17 cellular contexts compared by ENCODE assay signal in the genomic region with DNA sequence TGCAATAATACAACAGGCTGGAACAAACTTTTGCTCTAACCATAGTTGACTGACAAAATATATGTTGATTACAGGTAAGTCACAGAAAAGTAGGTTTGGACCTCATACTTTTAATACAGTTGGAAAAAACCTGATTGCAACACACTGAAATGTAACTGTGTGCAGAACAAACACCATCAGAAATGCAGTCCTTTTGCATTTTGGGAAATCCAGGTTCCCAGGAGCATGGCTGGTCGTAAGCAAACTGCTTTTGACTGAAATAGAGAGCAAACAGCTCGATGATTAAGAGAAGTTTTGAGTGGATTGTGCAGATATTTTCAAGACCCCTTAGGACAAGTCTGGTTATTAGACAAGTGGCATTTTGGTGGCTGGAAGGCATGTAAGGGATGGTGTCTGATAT. TPM values are rescaled to one million over a fixed set of nuclear protein-coding genes. Genes with fewer than 3 reads are reported as not detected.
A peak's percentile ranks its signal among the peaks of the same experiment; 100 is the strongest.
DNase-seq lines count a peak whose midpoint lies in the region; ATAC-seq, FAIRE-seq and TF ChIP-seq lines count a peak whose summit lies in the region.
"Had no signal": no experiment of that assay in that cellular context is flagged by ENCODE, and none has a peak within 500 bp of the region (broad histone marks: within the 10 kb centered on the region; RNA-seq: fewer than 3 reads in every experiment).

No MANE protein-coding gene starts in this region.

- FAIRE-seq in K562 (lab: Jason Lieb, UNC): no peak
- FAIRE-seq: D721Med had no signal

- H3K23ac ChIP-seq in mesendoderm (ENCODE audit: low read length): no peak overlapping the region

- H3K4me2 ChIP-seq in K562 (ENCODE audit: insufficient read depth, low read length) (no peak overlapping the region), mesendoderm (ENCODE audit: low read length) (no peak overlapping the region), mammary epithelial cell (ENCODE audit: insufficient read depth, low read depth, low read length) (no peak overlapping the region)

- H3K4me3 ChIP-seq in HEK293 (ENCODE audit: low read depth, low read length) (no peak overlapping the region), K562 (no peak overlapping the region), mesendoderm (ENCODE audit: low read length) (no peak overlapping the region), mammary epithelial cell (replicated peaks in 1 of 3; ENCODE audit: insufficient read depth in 1 of 3, low read depth in 2 of 3, low read length in 3 of 3) (no peak overlapping the region)
- H3K4me3 ChIP-seq: GM23248, SJSA1 had no signal

- peaks cover 64% of the 10 kb centered on the region for H3K4me1 Mint-ChIP-seq in type B pancreatic cell (ENCODE audit: unreplicated experiment)

- H3K79me1 ChIP-seq in mesendoderm (ENCODE audit: low read length): peaks cover 8% of the 10 kb centered on the region

- H3K27me3 ChIP-seq in K562 (ENCODE audit: control insufficient read depth in 2 of 2, insufficient read depth in 2 of 2, low read length in 2 of 2) (no peaks in the 10 kb centered on the region), mesendoderm (ENCODE audit: insufficient read depth, low read length, poor library complexity) (no peaks in the 10 kb centered on the region), mammary epithelial cell (ENCODE audit: insufficient read depth, low read length) (peaks cover 45% of the 10 kb centered on the region)

- no peak overlapping the region for H2BK120ac ChIP-seq in mesendoderm (ENCODE audit: low read depth, low read length)

- H4K8ac ChIP-seq in mesendoderm (ENCODE audit: low read depth, low read length): no peak overlapping the region

- no peak overlapping the region for H3K4ac ChIP-seq in mesendoderm (ENCODE audit: low read depth, low read length)

- H3K9me3 ChIP-seq in HEK293 (ENCODE audit: control insufficient read depth, insufficient read depth, low read depth, low read length) (no peaks in the 10 kb centered on the region), K562 (replicated peaks; ENCODE audit: control insufficient read depth, insufficient read depth, low read depth, low read length) (no peaks in the 10 kb centered on the region), mammary epithelial cell (replicated peaks; ENCODE audit: insufficient read depth, low read length) (no peaks in the 10 kb centered on the region)
- H3K9me3 ChIP-seq: SJSA1 had no signal

- in situ Hi-C loops in K562 (cut with MboI): no loop called here
- in situ Hi-C loops in mammary epithelial cell (cut with MboI; ENCODE audit: low sequenced_read_pairs in 2 of 2): no loop called here

- TF ChIP-seq CTCF in HEK293 (tag by site-specific recombination; IDR thresholded peaks at IDR 0.05) (no peak), K562 (IDR thresholded peaks at IDR 0.05 in 2 of 3, conservative IDR thresholded peaks at IDR 0.05 in 1 of 3; ENCODE audit: insufficient read depth in 2 of 3, low read depth in 1 of 3, low read length in 3 of 3) (no peak), type B pancreatic cell (conservative IDR thresholded peaks at IDR 0.05) (no peak), mammary epithelial cell (conservative IDR thresholded peaks at IDR 0.05 in 1 of 2, IDR thresholded peaks at IDR 0.05 in 1 of 2; ENCODE audit: extremely low read depth in 1 of 2, insufficient read depth in 1 of 2, low read depth in 1 of 2, low read length in 2 of 2) (no peak)

- no peak overlapping the region for H3K56ac ChIP-seq in mesendoderm (ENCODE audit: low read length)

- no peaks in the 10 kb centered on the region for H3K9me1 ChIP-seq in K562 (ENCODE audit: control insufficient read depth, insufficient read depth, low read length)

- peak overlapping the region; percentile 49 for H3K27ac Mint-ChIP-seq in type B pancreatic cell
- H3K27ac Mint-ChIP-seq: CD4-positive, alpha-beta memory T cell had no signal

- H4K20me1 ChIP-seq in K562 (replicated peaks; ENCODE audit: control insufficient read depth, insufficient read depth, low read length) (no peaks in the 10 kb centered on the region), mammary epithelial cell (ENCODE audit: insufficient read depth, low read length) (peaks cover 2% of the 10 kb centered on the region)

- no peak for TF ChIP-seq POLR2A in K562 (conservative IDR thresholded peaks at IDR 0.05)

- no peak overlapping the region for H4K5ac ChIP-seq in mesendoderm (ENCODE audit: low read length)

- intact Hi-C loops in K562 (cut with micrococcal nuclease) (no loop called here), mammary epithelial cell (cut with micrococcal nuclease) (no loop called here), cardiac septum (cut with DNase I) (no loop called here)

- 88% methylated on average over 2 of the region's 2 CpGs for WGBS in K562 (ENCODE audit: insufficient coverage, low coverage, missing lambda C conversion rate)
- no CpG with 5 or more reads among the region's 2 CpGs for WGBS in mesendoderm (ENCODE audit: extremely low coverage, insufficient coverage, low lambda C conversion rate)
- WGBS in mammary epithelial cell (ENCODE audit: low coverage, missing lambda C conversion rate): 59% methylated on average over 2 of the region's 2 CpGs

- no peaks in the 10 kb centered on the region for H3K27me3 Mint-ChIP-seq in type B pancreatic cell

- dilution Hi-C loops in mammary epithelial cell (cut with HindIII; ENCODE audit: low sequenced_read_pairs): no loop called here

- no peak for TF ChIP-seq EP300 in K562 (IDR thresholded peaks at IDR 0.05; ENCODE audit: low read length)

- H3K9ac ChIP-seq in K562 (ENCODE audit: insufficient read depth in 1 of 2, low read depth in 2 of 2, low read length in 2 of 2) (no peak overlapping the region), mesendoderm (ENCODE audit: low read length) (peak overlapping the region; percentile 5), mammary epithelial cell (ENCODE audit: insufficient read depth, low read length) (no peak overlapping the region)
- H3K9ac ChIP-seq: GM23248 had no signal

- H2AFZ ChIP-seq in K562 (ENCODE audit: low read depth, low read length): no peak overlapping the region
- no peak overlapping the region for H2AFZ ChIP-seq in mammary epithelial cell (ENCODE audit: low read depth, low read length)
- H2AFZ ChIP-seq: GM23248 had no signal

- no peak overlapping the region for H2BK5ac ChIP-seq in mesendoderm (ENCODE audit: low read length)

- no peak for ATAC-seq in K562

- H3K36me3 Mint-ChIP-seq in type B pancreatic cell: peaks cover 36% of the 10 kb centered on the region
- H3K36me3 Mint-ChIP-seq: CD4-positive, alpha-beta memory T cell had no signal

- H3K79me2 ChIP-seq in K562 (ENCODE audit: control insufficient read depth, insufficient read depth, low read length): peaks cover 99% of the 10 kb centered on the region
- H3K79me2 ChIP-seq in mesendoderm (ENCODE audit: control insufficient read depth, insufficient read depth, low read length): peaks cover 86% of the 10 kb centered on the region
- no peaks in the 10 kb centered on the region for H3K79me2 ChIP-seq in mammary epithelial cell (ENCODE audit: insufficient read depth, low read length)

- CTCF ChIA-PET in HEK293 (lab: Yijun Ruan, JAX): interaction anchor here (0.6 to 13.1 kb wide), 5 partner anchors 11 to 267 kb away, joined by 3 to 129 read pairs (median 4); no protein-coding TSS in a partner anchor
- CTCF ChIA-PET in K562 (lab: Yijun Ruan, JAX; ENCODE audit: low intra/inter-chr PET ratio): no interaction called here
- CTCF ChIA-PET in mammary epithelial cell (lab: Charles Lee; ENCODE audit: low non-redundant PET): no interaction called here

- no peak overlapping the region for H3K18ac ChIP-seq in mesendoderm (ENCODE audit: low read length)

- POLR2A ChIA-PET in HEK293 (lab: Yijun Ruan, JAX) (interaction anchor here (1.5 to 5.9 kb wide), 4 partner anchors 9 to 35 kb away, joined by 5 to 47 read pairs (median 6); partner anchors contain the start of gene IGF2BP1), K562 (lab: Yijun Ruan, JAX) (interaction anchor here (1.9 to 2.5 kb wide), 2 partner anchors 10 to 113 kb away, joined by 10 to 14 read pairs; partner anchors contain the start of gene ATP5MC1)

- H3K27ac ChIP-seq in HEK293 (ENCODE audit: extremely low read depth, low read depth, low read length): no peak overlapping the region
- H3K27ac ChIP-seq in K562 (ENCODE audit: extremely low read depth, low read depth, low read length): no peak overlapping the region
- no peak overlapping the region for H3K27ac ChIP-seq in mesendoderm (ENCODE audit: low read depth, low read length)
- no peak overlapping the region for H3K27ac ChIP-seq in mammary epithelial cell (ENCODE audit: insufficient read depth, low read depth, low read length)
- H3K27ac ChIP-seq: GM23248, SJSA1 had no signal

- DNase-seq in K562 (ENCODE audit: extremely low read depth in 1 of 4, low spot score in 3 of 4) (no peak), mesendoderm (no peak), type B pancreatic cell (ENCODE audit: extremely low spot score, unreplicated experiment) (no peak), mammary epithelial cell (no peak), D341Med (ENCODE audit: low spot score) (no peak), cardiac septum (ENCODE audit: low spot score) (no peak)
- DNase-seq: CD4-positive, alpha-beta memory T cell; DMS79; GM23248; Karpas-422; NCI-H1105; NCI-H1694; NCI-H510A treated with DMSO at 0.1 percent for 48 hours; NCI-H82 had no signal

- peaks cover 4% of the 10 kb centered on the region for H3K9me3 Mint-ChIP-seq in type B pancreatic cell

- H3K4me1 ChIP-seq in HEK293 (ENCODE audit: control insufficient read depth, insufficient read depth, low read length): peaks cover 33% of the 10 kb centered on the region
- peaks cover 7 to 11% of the 10 kb centered on the region in 2 experiments; a peak in 4 of 5 replicates for H3K4me1 ChIP-seq in K562 (replicated peaks in 1 of 2; ENCODE audit: control insufficient read depth in 2 of 2, insufficient read depth in 2 of 2, low read length in 2 of 2)
- H3K4me1 ChIP-seq in mesendoderm (ENCODE audit: control insufficient read depth, low read depth, low read length): peaks cover 10% of the 10 kb centered on the region
- H3K4me1 ChIP-seq in mammary epithelial cell (ENCODE audit: insufficient read depth, low read length): no peaks in the 10 kb centered on the region

- H2BK15ac ChIP-seq in mesendoderm (replicated peaks; ENCODE audit: low read depth): no peak overlapping the region

- H3K4me3 Mint-ChIP-seq in type B pancreatic cell: peak overlapping the region; percentile 80
- H3K4me3 Mint-ChIP-seq: CD4-positive, alpha-beta memory T cell had no signal

- BruUV-seq in K562 (replicated peaks; lab: Mats Ljungman, UMichigan) (no TSS peak), mammary epithelial cell (replicated peaks; lab: Mats Ljungman, UMichigan) (no TSS peak)

- no peak overlapping the region for H2AK5ac ChIP-seq in mesendoderm (ENCODE audit: low read length)

- H3K36me3 ChIP-seq in HEK293 (ENCODE audit: control insufficient read depth in 2 of 2, insufficient read depth in 1 of 2, low read length in 2 of 2): peaks cover 21 to 39% of the 10 kb centered on the region in 2 experiments
- H3K36me3 ChIP-seq in K562 (ENCODE audit: control insufficient read depth, insufficient read depth, low read length): peaks cover 65% of the 10 kb centered on the region
- peaks cover 7% of the 10 kb centered on the region for H3K36me3 ChIP-seq in mesendoderm (ENCODE audit: control insufficient read depth, insufficient read depth, low read length)
- no peaks in the 10 kb centered on the region for H3K36me3 ChIP-seq in mammary epithelial cell (ENCODE audit: insufficient read depth, low read length)

- TF ChIP-seq RAD21 in K562 (CRISPR knock-in tag; conservative IDR thresholded peaks at IDR 0.05 in 1 of 2, IDR thresholded peaks at IDR 0.05 in 1 of 2): no peak

RNA-seq across cellular contexts. Expression of gene IGF2BP1, which starts 8.0 kb away (rescaled TPM):
- 94.9 and 96.9 TPM in 2 replicates for total RNA-seq in K562 (2011; cell fraction: chromatin; rRNA removed; ENCODE audit: low replicate concordance)
- 61.6 and 67.2 TPM in 2 replicates for total RNA-seq in K562 (2011; cell fraction: nucleolus; rRNA removed)
- total RNA-seq in K562 (2011; cell fraction: nucleoplasm; rRNA removed): 82.5 and 120 TPM in 2 replicates
- total RNA-seq in K562 (2014; rRNA removed): 53.6 and 61.6 TPM in 2 replicates
- 64.8 and 66.8 TPM in 2 replicates for total RNA-seq in K562 (2014; rRNA removed; fragmentation: Illumina TruSeq; extraction: Trizol)
- total RNA-seq in K562 (2015; rRNA removed; fragmentation: Illumina TruSeq; extraction: Trizol): 65.5 and 72.0 TPM in 2 replicates
- total RNA-seq in K562 (2021): 291 and 318 TPM in 2 replicates
- 27.4 and 31.8 TPM in 2 replicates for polyA plus RNA-seq in K562 (2011; rRNA removed)
- polyA plus RNA-seq in K562 (2011; cell fraction: cytosol; rRNA removed): 27.0 and 46.4 TPM in 2 replicates
- 52.8 and 86.1 TPM in 2 replicates for polyA plus RNA-seq in K562 (2011; cell fraction: nucleus; rRNA removed)
- polyA plus RNA-seq in K562 (2012): 50.4 and 60.4 TPM in 2 replicates
- polyA plus RNA-seq in K562 (2014; fragmentation: Illumina TruSeq; extraction: Trizol): 71.8 and 80.4 TPM in 2 replicates
- 10 to 100 TPM; 13.0 to 13.8 TPM for polyA plus RNA-seq in K562 (2014; fragmentation: Nextera tagmentation; extraction: Ambion mirVana)
- polyA plus RNA-seq in K562 (2014; rRNA removed): 41.5 and 47.2 TPM in 2 replicates
- 59.8 and 69.5 TPM in 2 replicates for polyA minus RNA-seq in K562 (2011; rRNA and poly(A)+ RNA removed)
- polyA minus RNA-seq in K562 (2011; cell fraction: cytosol; rRNA and poly(A)+ RNA removed): 92.6 and 107 TPM in 2 replicates
- polyA minus RNA-seq in K562 (2011; cell fraction: nucleus; rRNA and poly(A)+ RNA removed): 27.3 and 40.9 TPM in 2 replicates
- 132 TPM for polyA plus RNA-seq in mesendoderm (2013, experiment 1 of 2)
- polyA plus RNA-seq in mesendoderm (2013, experiment 2 of 2): 142 TPM
- total RNA-seq in type B pancreatic cell (ENCODE audit: low replicate concordance): 104 and 232 TPM in 2 replicates
- under 1 TPM in 1 of 2 donors, not detected in 1; 0.17 TPM for total RNA-seq in mammary epithelial cell
- 0.03 TPM for polyA plus RNA-seq in mammary epithelial cell
- not detected for polyA minus RNA-seq in mammary epithelial cell
- total RNA-seq in cardiac septum: not detected
- total RNA-seq: CD4-positive, alpha-beta memory T cell had no signal
- polyA plus RNA-seq: CD4-positive, alpha-beta memory T cell had no signal

RNA-seq across cellular contexts. Expression of gene GIP, which starts 36.7 kb away (rescaled TPM):
- total RNA-seq in K562 (2011; cell fraction: chromatin; rRNA removed; ENCODE audit: low replicate concordance): not detected in 2 replicates
- total RNA-seq in K562 (2011; cell fraction: nucleolus; rRNA removed): not detected in 2 replicates
- total RNA-seq in K562 (2011; cell fraction: nucleoplasm; rRNA removed): not detected in 2 replicates
- total RNA-seq in K562 (2014; rRNA removed) (not detected in 2 replicates), K562 (2014; rRNA removed; fragmentation: Illumina TruSeq; extraction: Trizol) (not detected in 2 replicates), K562 (2015; rRNA removed; fragmentation: Illumina TruSeq; extraction: Trizol) (not detected in 2 replicates), K562 (2021) (not detected in 2 replicates), type B pancreatic cell (ENCODE audit: low replicate concordance) (0.69 TPM in 1 of 2 replicates, not detected in the other), mammary epithelial cell (not detected), cardiac septum (not detected)
- polyA plus RNA-seq in K562 (2011; rRNA removed) (0.15 TPM in 1 of 2 replicates, not detected in the other), K562 (2014; fragmentation: Illumina TruSeq; extraction: Trizol) (not detected in 2 replicates), K562 (2014; fragmentation: Nextera tagmentation; extraction: Ambion mirVana) (under 1 TPM in 1 of 2 experiments, not detected in 1; 0.08 TPM), K562 (2014; rRNA removed) (0.12 TPM in 1 of 2 replicates, not detected in the other), mammary epithelial cell (not detected)
- not detected in 2 replicates for polyA plus RNA-seq in K562 (2011; cell fraction: cytosol; rRNA removed)
- polyA plus RNA-seq in K562 (2011; cell fraction: nucleus; rRNA removed): not detected in 2 replicates
- polyA plus RNA-seq in K562 (2012): 0.16 TPM in 1 of 2 replicates, not detected in the other
- polyA minus RNA-seq in K562 (2011; rRNA and poly(A)+ RNA removed): not detected in 2 replicates
- polyA minus RNA-seq in K562 (2011; cell fraction: cytosol; rRNA and poly(A)+ RNA removed): not detected in 2 replicates
- polyA minus RNA-seq in K562 (2011; cell fraction: nucleus; rRNA and poly(A)+ RNA removed): not detected in 2 replicates
- 0.20 TPM for polyA plus RNA-seq in mesendoderm (2013, experiment 1 of 2)
- 0.35 TPM for polyA plus RNA-seq in mesendoderm (2013, experiment 2 of 2)
- polyA minus RNA-seq in mammary epithelial cell: not detected
- total RNA-seq: CD4-positive, alpha-beta memory T cell; GM23248; SJSA1 had no signal
- polyA plus RNA-seq: CD4-positive, alpha-beta memory T cell had no signal

Comparison
In these comparisons a context has a peak if more than half of its experiments do, and no peak if none do; other contexts are left out.
1. RNA of gene IGF2BP1, which starts 8.0 kb away (total RNA-seq): 104 to 232 TPM in type B pancreatic cell and 53.6 to 318 TPM in K562; 0.17 TPM in mammary epithelial cell and not detected in cardiac septum (single experiment); every median in the first group is over 10 times any median in the second.